2 cellular contexts compared by ENCODE assay signal in genomic region chr20:46031701-46032254, GRCh38.
TF ChIP-seq lines count a peak whose summit lies in the region.

No MANE protein-coding gene starts in this region.

TF ChIP-seq in GM12878, 131 proteins besides CTCF, POLR2A, EP300 and RAD21:
- TF ChIP-seq SUZ12 (IDR thresholded peaks at IDR 0.05; ENCODE audit: unreplicated experiment), result peak; percentile 49
- TF ChIP-seq BACH1 (IDR thresholded peaks at IDR 0.05; ENCODE audit: borderline replicate concordance), result no peak
- no peak for TF ChIP-seq IKZF2 (IDR thresholded peaks at IDR 0.05)
- TF ChIP-seq HDAC6 (IDR thresholded peaks at IDR 0.05; ENCODE audit: unreplicated experiment), result peak; percentile 57

TF ChIP-seq in neural cell, 6 proteins besides CTCF, POLR2A, EP300 and RAD21:
- TF ChIP-seq EZH2 (IDR thresholded peaks at IDR 0.05; ENCODE audit: borderline replicate concordance, insufficient read depth, low read length, poor library complexity, severe bottlenecking), result no peak
- peak; percentile 60 for TF ChIP-seq MXI1 (conservative IDR thresholded peaks at IDR 0.05; ENCODE audit: poor library complexity, severe bottlenecking)
- peak; percentile 37 for TF ChIP-seq REST (IDR thresholded peaks at IDR 0.05; ENCODE audit: borderline replicate concordance)
- TF ChIP-seq POLR2AphosphoS5 (IDR thresholded peaks at IDR 0.05), result no peak
- TF ChIP-seq SMC3 (conservative IDR thresholded peaks at IDR 0.05; ENCODE audit: poor library complexity), result no peak
- TF ChIP-seq TAF1 (IDR thresholded peaks at IDR 0.05; ENCODE audit: low read depth), result no peak
